ENCODE assay signal across 1 cellular context in genomic region chr1:70504176-70504820, GRCh38.
TF ChIP-seq lines count a peak whose summit lies in the region.

No MANE protein-coding gene starts in this region.

TF ChIP-seq in HepG2, 621 proteins besides CTCF, POLR2A, EP300 and RAD21 (continued from another document):
- peak; percentile 49; the same call in 1 of the 2 replicates for TF ChIP-seq PBX2 (CRISPR knock-in tag; IDR thresholded peaks at IDR 0.05)
- TF ChIP-seq MLLT10 (CRISPR knock-in tag; IDR thresholded peaks at IDR 0.05): no peak
- peak; percentile 30; the same call in 1 of the 2 replicates for TF ChIP-seq HMG20A (CRISPR knock-in tag; IDR thresholded peaks at IDR 0.05; ENCODE audit: borderline replicate concordance)
- TF ChIP-seq ZNF75D (CRISPR knock-in tag; IDR thresholded peaks at IDR 0.05; ENCODE audit: borderline replicate concordance): no peak
- no peak for TF ChIP-seq MZF1 (CRISPR knock-in tag; IDR thresholded peaks at IDR 0.05; ENCODE audit: borderline replicate concordance)
- TF ChIP-seq ZNF577 (CRISPR knock-in tag; IDR thresholded peaks at IDR 0.05; ENCODE audit: borderline replicate concordance, low read depth): no peak
- TF ChIP-seq NFATC3 (CRISPR knock-in tag; IDR thresholded peaks at IDR 0.05): no peak
- TF ChIP-seq ZBTB20 (CRISPR knock-in tag; IDR thresholded peaks at IDR 0.05; ENCODE audit: borderline replicate concordance, low read depth): no peak
- peak; percentile 6; the same call in 1 of the 2 replicates for TF ChIP-seq CEBPB (IDR thresholded peaks at IDR 0.05; ENCODE audit: borderline replicate concordance, low read depth, low read length)
- TF ChIP-seq ARID2 (CRISPR knock-in tag; IDR thresholded peaks at IDR 0.05; ENCODE audit: borderline replicate concordance): no peak
- TF ChIP-seq FOSL1 (CRISPR knock-in tag; IDR thresholded peaks at IDR 0.05; ENCODE audit: borderline replicate concordance): peak; percentile 13; the same call in 1 of the 2 replicates
- no peak for TF ChIP-seq HIVEP1 (CRISPR knock-in tag; IDR thresholded peaks at IDR 0.05)
- TF ChIP-seq CBX1 (IDR thresholded peaks at IDR 0.05; ENCODE audit: low read depth): no peak
- no peak for TF ChIP-seq NR1H2 (CRISPR knock-in tag; IDR thresholded peaks at IDR 0.05; ENCODE audit: borderline replicate concordance, low read depth)
- peak; percentile 89 for TF ChIP-seq FOSL2 (CRISPR knock-in tag; IDR thresholded peaks at IDR 0.05)
- TF ChIP-seq IRX3 (CRISPR knock-in tag; IDR thresholded peaks at IDR 0.05; ENCODE audit: borderline replicate concordance, low read depth): no peak
- TF ChIP-seq ARID5B (CRISPR knock-in tag; IDR thresholded peaks at IDR 0.05): peak; percentile 31; the same call in 1 of the 2 replicates
- TF ChIP-seq ISX (CRISPR knock-in tag; conservative IDR thresholded peaks at IDR 0.05): no peak
- TF ChIP-seq ZNF629 (CRISPR knock-in tag; conservative IDR thresholded peaks at IDR 0.05): no peak
- no peak for TF ChIP-seq NFAT5 (CRISPR knock-in tag; IDR thresholded peaks at IDR 0.05)
- TF ChIP-seq UBTF (CRISPR knock-in tag; IDR thresholded peaks at IDR 0.05): no peak
- no peak for TF ChIP-seq SKI (IDR thresholded peaks at IDR 0.05; ENCODE audit: partially characterized antibody)
- peak in 1 of 2 experiments; percentile 34; a peak in 1 of 4 replicates for TF ChIP-seq NR2F1 (CRISPR knock-in tag; IDR thresholded peaks at IDR 0.05)
- no peak for TF ChIP-seq ZNF296 (CRISPR knock-in tag; conservative IDR thresholded peaks at IDR 0.05)
- no peak for TF ChIP-seq ZNF383 (CRISPR knock-in tag; IDR thresholded peaks at IDR 0.05; ENCODE audit: borderline replicate concordance)
- TF ChIP-seq REL (CRISPR knock-in tag; conservative IDR thresholded peaks at IDR 0.05): no peak
- no peak for TF ChIP-seq E2F2 (CRISPR knock-in tag; IDR thresholded peaks at IDR 0.05; ENCODE audit: borderline replicate concordance)
- TF ChIP-seq CBX2 (IDR thresholded peaks at IDR 0.05; ENCODE audit: low read depth, low read length): no peak
- TF ChIP-seq CBX2 (CRISPR knock-in tag; IDR thresholded peaks at IDR 0.05; ENCODE audit: low read depth): no peak
- no peak for TF ChIP-seq NFE2L1 (CRISPR knock-in tag; IDR thresholded peaks at IDR 0.05; ENCODE audit: borderline replicate concordance)
- no peak for TF ChIP-seq KLF15 (CRISPR knock-in tag; IDR thresholded peaks at IDR 0.05; ENCODE audit: borderline replicate concordance)
- TF ChIP-seq FOXA3 (CRISPR knock-in tag; IDR thresholded peaks at IDR 0.05): no peak
- TF ChIP-seq ZNF720 (CRISPR knock-in tag; IDR thresholded peaks at IDR 0.05): no peak
- peak; percentile 49; the same call in 1 of the 2 replicates for TF ChIP-seq HNF4A (CRISPR knock-in tag; IDR thresholded peaks at IDR 0.05)
- no peak for TF ChIP-seq ZNF260 (CRISPR knock-in tag; IDR thresholded peaks at IDR 0.05; ENCODE audit: borderline replicate concordance, low read depth)
- TF ChIP-seq KLF16 (CRISPR knock-in tag; IDR thresholded peaks at IDR 0.05): no peak
- no peak for TF ChIP-seq ZNF235 (CRISPR knock-in tag; IDR thresholded peaks at IDR 0.05; ENCODE audit: borderline replicate concordance)
- 0 out of 2 replicates have a peak, but pooled peaks have one; percentile 51 for TF ChIP-seq ZNF644 (CRISPR knock-in tag; IDR thresholded peaks at IDR 0.05; ENCODE audit: low read depth)
- no peak for TF ChIP-seq BRD4 (CRISPR knock-in tag; IDR thresholded peaks at IDR 0.05)
- TF ChIP-seq MED13 (CRISPR knock-in tag; IDR thresholded peaks at IDR 0.05): no peak
